1 cellular context compared by ENCODE assay signal in genomic region chr7:123966936-123967335, GRCh38.
TF ChIP-seq lines count a peak whose summit lies in the region.

No MANE protein-coding gene starts in this region.

TF ChIP-seq in SK-N-SH, 30 proteins besides CTCF, POLR2A, EP300 and RAD21 (continued from another document):
- TF ChIP-seq PBX3 (IDR thresholded peaks at IDR 0.05) (no peak), NRF1 (IDR thresholded peaks at IDR 0.05; ENCODE audit: low read depth, low read length) (no peak), EZH2phosphoT487 (IDR thresholded peaks at IDR 0.05; ENCODE audit: borderline replicate concordance, low read depth) (no peak)
